Comparison of ENCODE assay signal across 1 cellular context in the genomic region with DNA sequence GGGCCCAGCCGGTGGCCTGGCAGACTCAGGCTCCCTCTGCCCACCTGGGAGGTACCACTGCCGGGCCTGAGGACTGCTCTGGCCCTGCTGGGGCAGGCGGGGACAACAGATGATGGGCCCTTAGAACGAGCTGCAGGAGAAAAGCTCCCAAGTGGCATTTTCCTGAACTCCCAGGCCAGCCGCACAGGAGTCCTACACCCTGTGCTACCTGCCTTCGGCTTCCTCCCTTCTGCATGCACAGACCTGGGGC.
TF ChIP-seq lines count a peak whose summit lies in the region.

No MANE protein-coding gene starts in this region.

TF ChIP-seq in HepG2, 621 proteins besides CTCF, POLR2A, EP300 and RAD21 (continued from another document):
- TF ChIP-seq, protein P1, sequence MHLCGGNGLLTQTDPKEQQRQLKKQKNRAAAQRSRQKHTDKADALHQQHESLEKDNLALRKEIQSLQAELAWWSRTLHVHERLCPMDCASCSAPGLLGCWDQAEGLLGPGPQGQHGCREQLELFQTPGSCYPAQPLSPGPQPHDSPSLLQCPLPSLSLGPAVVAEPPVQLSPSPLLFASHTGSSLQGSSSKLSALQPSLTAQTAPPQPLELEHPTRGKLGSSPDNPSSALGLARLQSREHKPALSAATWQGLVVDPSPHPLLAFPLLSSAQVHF (CRISPR knock-in tag; IDR thresholded peaks at IDR 0.05) = peak; percentile 42; the same call in 1 of the 2 replicates
- TF ChIP-seq, protein P2, sequence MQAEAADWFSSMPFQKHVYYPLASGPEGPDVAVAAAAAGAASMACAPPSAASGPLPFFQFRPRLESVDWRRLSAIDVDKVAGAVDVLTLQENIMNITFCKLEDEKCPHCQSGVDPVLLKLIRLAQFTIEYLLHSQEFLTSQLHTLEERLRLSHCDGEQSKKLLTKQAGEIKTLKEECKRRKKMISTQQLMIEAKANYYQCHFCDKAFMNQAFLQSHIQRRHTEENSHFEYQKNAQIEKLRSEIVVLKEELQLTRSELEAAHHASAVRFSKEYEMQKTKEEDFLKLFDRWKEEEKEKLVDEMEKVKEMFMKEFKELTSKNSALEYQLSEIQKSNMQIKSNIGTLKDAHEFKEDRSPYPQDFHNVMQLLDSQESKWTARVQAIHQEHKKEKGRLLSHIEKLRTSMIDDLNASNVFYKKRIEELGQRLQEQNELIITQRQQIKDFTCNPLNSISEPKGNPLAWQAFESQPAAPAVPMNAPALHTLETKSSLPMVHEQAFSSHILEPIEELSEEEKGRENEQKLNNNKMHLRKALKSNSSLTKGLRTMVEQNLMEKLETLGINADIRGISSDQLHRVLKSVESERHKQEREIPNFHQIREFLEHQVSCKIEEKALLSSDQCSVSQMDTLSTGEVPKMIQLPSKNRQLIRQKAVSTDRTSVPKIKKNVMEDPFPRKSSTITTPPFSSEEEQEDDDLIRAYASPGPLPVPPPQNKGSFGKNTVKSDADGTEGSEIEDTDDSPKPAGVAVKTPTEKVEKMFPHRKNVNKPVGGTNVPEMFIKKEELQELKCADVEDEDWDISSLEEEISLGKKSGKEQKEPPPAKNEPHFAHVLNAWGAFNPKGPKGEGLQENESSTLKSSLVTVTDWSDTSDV (CRISPR knock-in tag; IDR thresholded peaks at IDR 0.05) = 0 out of 2 replicates have a peak, but pooled peaks have one; percentile 34
- TF ChIP-seq, protein P3, sequence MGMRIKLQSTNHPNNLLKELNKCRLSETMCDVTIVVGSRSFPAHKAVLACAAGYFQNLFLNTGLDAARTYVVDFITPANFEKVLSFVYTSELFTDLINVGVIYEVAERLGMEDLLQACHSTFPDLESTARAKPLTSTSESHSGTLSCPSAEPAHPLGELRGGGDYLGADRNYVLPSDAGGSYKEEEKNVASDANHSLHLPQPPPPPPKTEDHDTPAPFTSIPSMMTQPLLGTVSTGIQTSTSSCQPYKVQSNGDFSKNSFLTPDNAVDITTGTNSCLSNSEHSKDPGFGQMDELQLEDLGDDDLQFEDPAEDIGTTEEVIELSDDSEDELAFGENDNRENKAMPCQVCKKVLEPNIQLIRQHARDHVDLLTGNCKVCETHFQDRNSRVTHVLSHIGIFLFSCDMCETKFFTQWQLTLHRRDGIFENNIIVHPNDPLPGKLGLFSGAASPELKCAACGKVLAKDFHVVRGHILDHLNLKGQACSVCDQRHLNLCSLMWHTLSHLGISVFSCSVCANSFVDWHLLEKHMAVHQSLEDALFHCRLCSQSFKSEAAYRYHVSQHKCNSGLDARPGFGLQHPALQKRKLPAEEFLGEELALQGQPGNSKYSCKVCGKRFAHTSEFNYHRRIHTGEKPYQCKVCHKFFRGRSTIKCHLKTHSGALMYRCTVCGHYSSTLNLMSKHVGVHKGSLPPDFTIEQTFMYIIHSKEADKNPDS (CRISPR knock-in tag; IDR thresholded peaks at IDR 0.05) = 0 out of 2 replicates have a peak, but pooled peaks have one; percentile 35
- TF ChIP-seq, protein P4, sequence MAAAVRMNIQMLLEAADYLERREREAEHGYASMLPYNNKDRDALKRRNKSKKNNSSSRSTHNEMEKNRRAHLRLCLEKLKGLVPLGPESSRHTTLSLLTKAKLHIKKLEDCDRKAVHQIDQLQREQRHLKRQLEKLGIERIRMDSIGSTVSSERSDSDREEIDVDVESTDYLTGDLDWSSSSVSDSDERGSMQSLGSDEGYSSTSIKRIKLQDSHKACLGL (CRISPR knock-in tag; IDR thresholded peaks at IDR 0.05) = no peak
- TF ChIP-seq IKZF4 (CRISPR knock-in tag; IDR thresholded peaks at IDR 0.05; ENCODE audit: borderline replicate concordance, low read depth, not compliant biosample characterization) (peak; percentile 25), PHF21A (CRISPR knock-in tag; IDR thresholded peaks at IDR 0.05) (no peak), NR3C1 (CRISPR knock-in tag; IDR thresholded peaks at IDR 0.05) (no peak), HCFC1 (IDR thresholded peaks at IDR 0.05; ENCODE audit: low read depth, low read length) (no peak), CCDC6 (CRISPR knock-in tag; IDR thresholded peaks at IDR 0.05) (0 out of 2 replicates have a peak, but pooled peaks have one; percentile 64), HNRNPH1 (optimal IDR thresholded peaks at IDR 0.05; ENCODE audit: low read depth, low read length) (peak; percentile 40), HOXA9 (CRISPR knock-in tag; IDR thresholded peaks at IDR 0.05; ENCODE audit: borderline replicate concordance) (0 out of 2 replicates have a peak, but pooled peaks have one; percentile 37), KLF15 (CRISPR knock-in tag; IDR thresholded peaks at IDR 0.05; ENCODE audit: borderline replicate concordance) (no peak), NCOA1 (CRISPR knock-in tag; IDR thresholded peaks at IDR 0.05) (0 out of 2 replicates have a peak, but pooled peaks have one; percentile 47), HOXA7 (CRISPR knock-in tag; IDR thresholded peaks at IDR 0.05) (0 out of 2 replicates have a peak, but pooled peaks have one; percentile 63), TARDBP (CRISPR knock-in tag; IDR thresholded peaks at IDR 0.05) (0 out of 2 replicates have a peak, but pooled peaks have one; percentile 7), ZNF761 (CRISPR knock-in tag; conservative IDR thresholded peaks at IDR 0.05) (no peak), BHLHE40 (IDR thresholded peaks at IDR 0.05; ENCODE audit: low read length) (0 out of 2 replicates have a peak, but pooled peaks have one; percentile 24), ZNF572 (CRISPR knock-in tag; IDR thresholded peaks at IDR 0.05) (no peak), MTF2 (CRISPR knock-in tag; IDR thresholded peaks at IDR 0.05; ENCODE audit: borderline replicate concordance) (no peak), ZNF30 (CRISPR knock-in tag; IDR thresholded peaks at IDR 0.05) (0 out of 2 replicates have a peak, but pooled peaks have one; percentile 47), ZNF7 (CRISPR knock-in tag; IDR thresholded peaks at IDR 0.05) (no peak), PTBP1 (IDR thresholded peaks at IDR 0.05; ENCODE audit: low read depth, low read length, poor library complexity, severe bottlenecking) (no peak), ZEB1 (IDR thresholded peaks at IDR 0.05; ENCODE audit: insufficient replicate concordance, low read depth) (no peak), AHR (CRISPR knock-in tag; IDR thresholded peaks at IDR 0.05) (no peak), ZSCAN21 (CRISPR knock-in tag; IDR thresholded peaks at IDR 0.05; ENCODE audit: borderline replicate concordance) (0 out of 2 replicates have a peak, but pooled peaks have one; percentile 48), NONO (IDR thresholded peaks at IDR 0.05) (no peak), NONO (CRISPR knock-in tag; conservative IDR thresholded peaks at IDR 0.05) (peak; percentile 67), XBP1 (CRISPR knock-in tag; IDR thresholded peaks at IDR 0.05) (no peak), ZNF253 (CRISPR knock-in tag; IDR thresholded peaks at IDR 0.05; ENCODE audit: borderline replicate concordance) (0 out of 2 replicates have a peak, but pooled peaks have one; percentile 42), ZNF629 (CRISPR knock-in tag; conservative IDR thresholded peaks at IDR 0.05) (0 out of 2 replicates have a peak, but pooled peaks have one; percentile 9), SRSF1 (optimal IDR thresholded peaks at IDR 0.05; ENCODE audit: low read depth, low read length) (peak; percentile 80), POLR2AphosphoS2 (IDR thresholded peaks at IDR 0.05; ENCODE audit: low read depth, low read length) (0 out of 2 replicates have a peak, but pooled peaks have one; percentile 43)
- TF ChIP-seq, protein P5, sequence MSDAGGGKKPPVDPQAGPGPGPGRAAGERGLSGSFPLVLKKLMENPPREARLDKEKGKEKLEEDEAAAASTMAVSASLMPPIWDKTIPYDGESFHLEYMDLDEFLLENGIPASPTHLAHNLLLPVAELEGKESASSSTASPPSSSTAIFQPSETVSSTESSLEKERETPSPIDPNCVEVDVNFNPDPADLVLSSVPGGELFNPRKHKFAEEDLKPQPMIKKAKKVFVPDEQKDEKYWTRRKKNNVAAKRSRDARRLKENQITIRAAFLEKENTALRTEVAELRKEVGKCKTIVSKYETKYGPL (CRISPR knock-in tag; IDR thresholded peaks at IDR 0.05) = no peak
- TF ChIP-seq, protein P6, sequence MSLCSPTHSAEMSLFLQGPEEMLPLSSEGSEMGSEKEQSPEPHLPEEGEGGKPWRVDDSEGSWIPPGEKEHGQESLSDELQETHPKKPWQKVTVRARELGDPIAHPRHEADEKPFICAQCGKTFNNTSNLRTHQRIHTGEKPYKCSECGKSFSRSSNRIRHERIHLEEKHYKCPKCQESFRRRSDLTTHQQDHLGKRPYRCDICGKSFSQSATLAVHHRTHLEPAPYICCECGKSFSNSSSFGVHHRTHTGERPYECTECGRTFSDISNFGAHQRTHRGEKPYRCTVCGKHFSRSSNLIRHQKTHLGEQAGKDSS (CRISPR knock-in tag; IDR thresholded peaks at IDR 0.05; ENCODE audit: borderline replicate concordance, low read depth) = peak; percentile 27; the same call in 1 of the 2 replicates
- TF ChIP-seq, protein P7, sequence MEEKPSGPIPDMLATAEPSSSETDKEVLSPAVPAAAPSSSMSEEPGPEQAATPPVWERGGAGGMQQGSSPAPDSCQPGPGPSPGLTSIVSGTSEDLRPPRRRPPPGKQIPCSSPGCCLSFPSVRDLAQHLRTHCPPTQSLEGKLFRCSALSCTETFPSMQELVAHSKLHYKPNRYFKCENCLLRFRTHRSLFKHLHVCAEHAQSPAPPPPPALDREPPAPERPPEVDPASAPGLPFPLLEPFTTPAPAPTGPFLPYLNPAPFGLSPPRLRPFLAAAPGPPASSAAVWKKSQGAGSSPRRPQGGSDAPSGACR (CRISPR knock-in tag; IDR thresholded peaks at IDR 0.05) = peak; percentile 51; the same call in 1 of the 2 replicates
- TF ChIP-seq, protein P8, sequence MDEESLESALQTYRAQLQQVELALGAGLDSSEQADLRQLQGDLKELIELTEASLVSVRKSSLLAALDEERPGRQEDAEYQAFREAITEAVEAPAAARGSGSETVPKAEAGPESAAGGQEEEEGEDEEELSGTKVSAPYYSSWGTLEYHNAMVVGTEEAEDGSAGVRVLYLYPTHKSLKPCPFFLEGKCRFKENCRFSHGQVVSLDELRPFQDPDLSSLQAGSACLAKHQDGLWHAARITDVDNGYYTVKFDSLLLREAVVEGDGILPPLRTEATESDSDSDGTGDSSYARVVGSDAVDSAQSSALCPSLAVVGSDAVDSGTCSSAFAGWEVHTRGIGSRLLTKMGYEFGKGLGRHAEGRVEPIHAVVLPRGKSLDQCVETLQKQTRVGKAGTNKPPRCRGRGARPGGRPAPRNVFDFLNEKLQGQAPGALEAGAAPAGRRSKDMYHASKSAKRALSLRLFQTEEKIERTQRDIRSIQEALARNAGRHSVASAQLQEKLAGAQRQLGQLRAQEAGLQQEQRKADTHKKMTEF (CRISPR knock-in tag; IDR thresholded peaks at IDR 0.05) = 0 out of 2 replicates have a peak, but pooled peaks have one; percentile 14
- TF ChIP-seq, protein P9, sequence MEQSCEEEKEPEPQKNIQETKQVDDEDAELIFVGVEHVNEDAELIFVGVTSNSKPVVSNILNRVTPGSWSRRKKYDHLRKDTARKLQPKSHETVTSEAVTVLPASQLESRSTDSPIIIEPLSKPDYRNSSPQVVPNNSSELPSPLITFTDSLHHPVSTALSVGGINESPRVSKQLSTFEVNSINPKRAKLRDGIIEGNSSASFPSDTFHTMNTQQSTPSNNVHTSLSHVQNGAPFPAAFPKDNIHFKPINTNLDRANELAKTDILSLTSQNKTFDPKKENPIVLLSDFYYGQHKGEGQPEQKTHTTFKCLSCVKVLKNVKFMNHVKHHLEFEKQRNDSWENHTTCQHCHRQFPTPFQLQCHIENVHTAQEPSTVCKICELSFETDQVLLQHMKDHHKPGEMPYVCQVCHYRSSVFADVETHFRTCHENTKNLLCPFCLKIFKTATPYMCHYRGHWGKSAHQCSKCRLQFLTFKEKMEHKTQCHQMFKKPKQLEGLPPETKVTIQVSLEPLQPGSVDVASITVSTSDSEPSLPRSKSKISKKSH (CRISPR knock-in tag; IDR thresholded peaks at IDR 0.05; ENCODE audit: borderline replicate concordance) = 0 out of 2 replicates have a peak, but pooled peaks have one; percentile 32
- TF ChIP-seq, protein P10, sequence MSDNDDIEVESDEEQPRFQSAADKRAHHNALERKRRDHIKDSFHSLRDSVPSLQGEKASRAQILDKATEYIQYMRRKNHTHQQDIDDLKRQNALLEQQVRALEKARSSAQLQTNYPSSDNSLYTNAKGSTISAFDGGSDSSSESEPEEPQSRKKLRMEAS (IDR thresholded peaks at IDR 0.05) = 0 out of 2 replicates have a peak, but pooled peaks have one; percentile 16
